ENCODE assay signal across 1 cellular context in genomic region chr12:57001448-57001906, GRCh38.
TF ChIP-seq lines count a peak whose summit lies in the region.

No MANE protein-coding gene starts in this region.

TF ChIP-seq in K562, 482 proteins besides CTCF, POLR2A, EP300 and RAD21 (continued from another document):
- no peak for TF ChIP-seq ERF (CRISPR knock-in tag; IDR thresholded peaks at IDR 0.05)
- TF ChIP-seq ZSCAN32 (CRISPR knock-in tag; IDR thresholded peaks at IDR 0.05), result no peak
- TF ChIP-seq RNF2 (IDR thresholded peaks at IDR 0.05), result no peak
- TF ChIP-seq DACH1 (IDR thresholded peaks at IDR 0.05; ENCODE audit: partially characterized antibody), result peak; percentile 15
- no peak for TF ChIP-seq RFX5 (IDR thresholded peaks at IDR 0.05; ENCODE audit: low read depth, low read length)
- TF ChIP-seq MTA3 (IDR thresholded peaks at IDR 0.05; ENCODE audit: borderline replicate concordance), result peak; percentile 74; the same call in 1 of the 2 replicates
